Comparison of ENCODE assay signal across 12 cellular contexts in the genomic region with DNA sequence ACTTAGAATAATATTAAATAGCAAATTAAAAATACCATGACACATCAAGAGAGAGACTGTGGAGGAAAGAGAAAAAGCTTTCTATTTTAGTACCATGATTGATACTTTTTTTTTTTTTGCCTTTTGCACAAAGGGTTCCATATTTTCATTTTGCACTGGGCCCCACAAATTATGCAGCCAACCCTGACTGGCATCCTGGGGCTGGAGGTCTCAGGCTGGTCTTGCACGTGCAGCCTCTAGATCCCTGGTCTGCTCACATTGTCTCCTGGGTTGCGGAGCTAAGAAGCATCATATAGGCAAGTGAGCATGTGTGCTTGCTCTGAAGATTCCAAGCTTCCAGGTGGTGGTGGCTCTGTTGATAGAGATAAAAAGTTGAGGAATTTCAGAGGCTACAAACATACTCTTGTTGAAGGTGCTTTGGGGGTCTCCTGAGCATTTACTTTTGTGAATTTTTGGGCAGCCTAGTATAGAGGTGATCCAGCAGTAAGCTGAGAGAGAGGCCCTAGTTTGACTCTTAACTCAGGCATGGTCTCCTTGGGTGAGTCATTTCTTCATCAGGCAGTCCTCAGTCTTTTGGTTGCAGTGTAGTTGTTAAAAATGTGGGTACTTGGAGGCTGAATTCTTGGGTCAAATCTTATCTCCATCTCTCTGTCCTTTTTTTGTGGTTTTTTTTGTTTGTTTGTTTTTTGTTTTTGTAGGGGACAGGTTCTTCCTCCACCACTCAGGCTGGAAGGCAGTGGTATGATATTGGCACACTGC. TPM values are rescaled to one million over a fixed set of nuclear protein-coding genes. Genes with fewer than 3 reads are reported as not detected.
DNase-seq lines count a peak whose midpoint lies in the region; ATAC-seq, FAIRE-seq and TF ChIP-seq lines count a peak whose summit lies in the region.
"Had no signal": no experiment of that assay in that cellular context is flagged by ENCODE, and none has a peak within 500 bp of the region (broad histone marks: within the 10 kb centered on the region; RNA-seq: fewer than 3 reads in every experiment).

No MANE protein-coding gene starts in this region.

- peak overlapping the region; percentile 94 for H3K27ac ChIP-seq in ACC112 (ENCODE audit: low read depth, low read length)

- H3K27ac Mint-ChIP-seq in T-cell, result peak overlapping the region; percentile 94 to 98

- no peak for TF ChIP-seq CTCF in fibroblast of mammary gland (conservative IDR thresholded peaks at IDR 0.05; ENCODE audit: control insufficient read depth, insufficient read depth, low read depth, low read length)

- H3K27me3 ChIP-seq in ACC112 (ENCODE audit: insufficient read depth, low read length), result no peaks in the 10 kb centered on the region
- H3K27me3 ChIP-seq: hepatocyte, tibial nerve had no signal

- in situ Hi-C loops in G401 (cut with HindIII; ENCODE audit: low sequenced_read_pairs), result no loop called here

- no peaks in the 10 kb centered on the region for H3K9me3 Mint-ChIP-seq in T-cell

- peaks cover 27 to 84% (median 78%) of the 10 kb centered on the region in 3 donors for H3K4me1 Mint-ChIP-seq in T-cell

- no peaks in the 10 kb centered on the region for H3K27me3 Mint-ChIP-seq in T-cell

- H3K79me2 ChIP-seq in ACC112 (ENCODE audit: control insufficient read depth, insufficient read depth, low read length, unreplicated experiment), result peaks cover 90% of the 10 kb centered on the region

- peaks cover 27% of the 10 kb centered on the region; the same call in 1 of the 2 replicates for H3K36me3 ChIP-seq in ACC112 (ENCODE audit: insufficient read depth, low read length)

- H3K4me1 ChIP-seq in ACC112 (ENCODE audit: control insufficient read depth, insufficient read depth, low read length, unreplicated experiment), result peaks cover 61% of the 10 kb centered on the region

- peak overlapping the region in 1 of 3 donors; percentile 51 for H3K4me3 Mint-ChIP-seq in T-cell

- FAIRE-seq in RCC 7860 (lab: Jason Lieb, UNC), result no peak
- FAIRE-seq: GM12891 had no signal

- no peak overlapping the region for H2AFZ ChIP-seq in ACC112 (ENCODE audit: low read length, unreplicated experiment)
- H2AFZ ChIP-seq: hepatocyte had no signal

- CTCF ChIA-PET in T-cell (lab: Charles Lee), result interaction anchor here in 1 of 2 donors (1.0 kb wide), 2 partner anchors 10 to 20 kb away, joined by 4 read pairs; no protein-coding TSS in a partner anchor

- DNase-seq in ELR (ENCODE audit: low read depth), result peak; percentile 81
- no peak for DNase-seq in T-cell
- DNase-seq in fibroblast of mammary gland (ENCODE audit: low read depth), result peak; percentile 72
- no peak for DNase-seq in G401 (ENCODE audit: low spot score)
- DNase-seq in RCC 7860 (ENCODE audit: low spot score), result no peak
- DNase-seq in islet precursor cell, result no peak
- DNase-seq in stimulated activated CD4-positive, alpha-beta T cell treated with anti-CD3 and anti-CD28 coated beads, Interleukin-2, amount 100 ng/mL, for 48 hours, result no peak
- DNase-seq: SHP77 had no signal

- H3K4me3 ChIP-seq in ACC112 (ENCODE audit: low read depth, low read length) (no peak overlapping the region), fibroblast of mammary gland (ENCODE audit: control insufficient read depth, low read depth, low read length) (no peak overlapping the region)
- H3K4me3 ChIP-seq: hepatocyte, tibial nerve had no signal

- H3K36me3 Mint-ChIP-seq in T-cell, result peaks cover 43% of the 10 kb centered on the region

- POLR2A ChIA-PET in T-cell (lab: Charles Lee), result interaction anchor here in 1 of 2 donors (0.7 kb wide), 1 partner anchor 28 kb away, joined by 3 read pairs; no protein-coding TSS in a partner anchor

- ATAC-seq in T-cell (replicated peaks in 1 of 4), result no peak

RNA-seq across cellular contexts. Expression of gene SMAD3, which starts 31.3 kb away (rescaled TPM):
- total RNA-seq in T-cell, result 100 to 1,000 TPM in 3 of 5 donors, 10 to 100 TPM in 2; 55.4 to 159 (median 110) TPM
- total RNA-seq in G401 (2014; rRNA removed; shearing (Covaris generic)), result 11.1 and 21.9 TPM in 2 replicates

Comparison
In these comparisons a context has a peak if more than half of its experiments do, and no peak if none do; other contexts are left out.
1. DNase-seq: peak in ELR (single experiment) and fibroblast of mammary gland (single experiment); none in T-cell (0 of 34), G401 (single experiment), RCC 7860 (single experiment), islet precursor cell (single experiment) and stimulated activated CD4-positive, alpha-beta T cell treated with anti-CD3 and anti-CD28 coated beads, Interleukin-2, amount 100 ng/mL, for 48 hours (0 of 2).